Comparison of ENCODE assay signal across 1 cellular context in genomic region chr6:15950962-15951569, GRCh38.
A peak's percentile ranks its signal among the peaks of the same experiment; 100 is the strongest.
TF ChIP-seq lines count a peak whose summit lies in the region.

No MANE protein-coding gene starts in this region.

TF ChIP-seq in GM12878, 131 proteins besides CTCF, POLR2A, EP300 and RAD21 (continued from another document):
- TF ChIP-seq ZNF687 (IDR thresholded peaks at IDR 0.05) (peak; percentile 84), PKNOX1 (IDR thresholded peaks at IDR 0.05) (no peak), MTA3 (IDR thresholded peaks at IDR 0.05; ENCODE audit: borderline replicate concordance, low read length) (no peak), SREBF2 (IDR thresholded peaks at IDR 0.05; ENCODE audit: low read length) (no peak), IKZF1 (conservative IDR thresholded peaks at IDR 0.05) (no peak), YY1 (IDR thresholded peaks at IDR 0.05; ENCODE audit: low read depth, low read length) (no peak), BCLAF1 (IDR thresholded peaks at IDR 0.05) (no peak), E2F8 (IDR thresholded peaks at IDR 0.05; ENCODE audit: low read depth, partially characterized antibody) (no peak), EED (IDR thresholded peaks at IDR 0.05; ENCODE audit: low read depth) (no peak), MEF2B (IDR thresholded peaks at IDR 0.05; ENCODE audit: partially characterized antibody, poor library complexity, severe bottlenecking) (peak; percentile 67), LARP7 (IDR thresholded peaks at IDR 0.05) (no peak), IKZF2 (IDR thresholded peaks at IDR 0.05) (0 out of 4 replicates have a peak, but pooled peaks of 1 of the 2 experiments have one; percentile 20), NR2C1 (IDR thresholded peaks at IDR 0.05) (no peak), BHLHE40 (IDR thresholded peaks at IDR 0.05; ENCODE audit: borderline replicate concordance in 1 of 2, low read depth in 2 of 2, low read length in 1 of 2) (peak in 1 of 2 experiments; percentile 84; a peak in 2 of 4 replicates), EZH2 (IDR thresholded peaks at IDR 0.05; ENCODE audit: borderline replicate concordance, control insufficient read depth, low read depth, low read length) (no peak), JUNB (IDR thresholded peaks at IDR 0.05) (no peak)
- TF ChIP-seq, protein P1, sequence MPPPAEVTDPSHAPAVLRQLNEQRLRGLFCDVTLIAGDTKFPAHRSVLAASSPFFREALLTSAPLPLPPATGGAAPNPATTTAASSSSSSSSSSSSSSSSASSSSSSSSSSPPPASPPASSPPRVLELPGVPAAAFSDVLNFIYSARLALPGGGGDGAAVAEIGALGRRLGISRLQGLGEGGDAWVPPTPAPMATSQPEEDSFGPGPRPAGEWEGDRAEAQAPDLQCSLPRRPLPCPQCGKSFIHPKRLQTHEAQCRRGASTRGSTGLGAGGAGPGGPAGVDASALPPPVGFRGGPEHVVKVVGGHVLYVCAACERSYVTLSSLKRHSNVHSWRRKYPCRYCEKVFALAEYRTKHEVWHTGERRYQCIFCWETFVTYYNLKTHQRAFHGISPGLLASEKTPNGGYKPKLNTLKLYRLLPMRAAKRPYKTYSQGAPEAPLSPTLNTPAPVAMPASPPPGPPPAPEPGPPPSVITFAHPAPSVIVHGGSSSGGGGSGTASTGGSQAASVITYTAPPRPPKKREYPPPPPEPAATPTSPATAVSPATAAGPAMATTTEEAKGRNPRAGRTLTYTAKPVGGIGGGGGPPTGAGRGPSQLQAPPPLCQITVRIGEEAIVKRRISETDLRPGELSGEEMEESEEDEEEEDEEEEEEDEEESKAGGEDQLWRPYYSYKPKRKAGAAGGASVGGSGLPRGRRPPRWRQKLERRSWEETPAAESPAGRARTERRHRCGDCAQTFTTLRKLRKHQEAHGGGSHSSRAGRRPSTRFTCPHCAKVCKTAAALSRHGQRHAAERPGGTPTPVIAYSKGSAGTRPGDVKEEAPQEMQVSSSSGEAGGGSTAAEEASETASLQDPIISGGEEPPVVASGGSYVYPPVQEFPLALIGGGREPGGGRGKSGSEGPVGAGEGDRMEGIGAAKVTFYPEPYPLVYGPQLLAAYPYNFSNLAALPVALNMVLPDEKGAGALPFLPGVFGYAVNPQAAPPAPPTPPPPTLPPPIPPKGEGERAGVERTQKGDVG (CRISPR knock-in tag; IDR thresholded peaks at IDR 0.05) = 0 out of 2 replicates have a peak, but pooled peaks have one; percentile 73
